Comparison of ENCODE assay signal across 9 cellular contexts in the genomic region with DNA sequence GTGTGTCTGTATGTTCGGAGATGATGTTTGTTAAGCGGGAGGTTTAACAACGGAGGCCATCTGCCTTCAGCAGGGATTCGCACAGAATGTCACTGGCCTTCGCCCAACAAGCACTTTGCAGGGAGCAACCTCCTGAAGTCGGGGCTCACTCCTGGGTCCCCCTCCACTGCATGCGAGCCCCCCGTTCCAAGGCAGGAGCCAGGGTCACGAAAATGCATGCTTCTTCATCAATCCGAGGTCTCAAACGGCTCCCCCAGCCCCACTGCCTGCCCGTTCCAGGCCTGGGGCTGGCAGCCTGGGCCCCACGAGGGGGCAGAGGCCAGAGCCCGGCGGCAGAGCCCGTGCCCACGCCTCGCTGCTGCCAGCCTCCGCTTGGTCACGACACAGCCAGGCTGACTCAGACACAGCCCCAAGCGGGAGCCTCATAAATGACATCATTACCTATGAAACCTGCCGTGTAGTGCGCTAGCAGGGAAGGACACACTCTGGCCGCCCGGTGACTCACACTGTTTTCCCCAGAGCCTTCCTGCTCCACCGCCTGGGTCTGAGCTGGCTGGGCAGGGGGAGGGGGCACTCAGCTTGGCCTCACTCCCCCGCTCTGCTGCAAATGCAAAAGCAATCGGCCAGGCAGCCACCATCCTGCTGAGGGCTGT.
DNase-seq lines count a peak whose midpoint lies in the region; ATAC-seq and TF ChIP-seq lines count a peak whose summit lies in the region.
"Had no signal": no experiment of that assay in that cellular context is flagged by ENCODE, and none has a peak within 500 bp of the region (broad histone marks: within the 10 kb centered on the region; RNA-seq: fewer than 3 reads in every experiment).

No MANE protein-coding gene starts in this region.

- TF ChIP-seq CTCF in body of pancreas (IDR thresholded peaks at IDR 0.05), result no peak
- TF ChIP-seq CTCF in transverse colon (IDR thresholded peaks at IDR 0.05), result peak in 1 of 5 experiments; percentile 16

- WGBS in body of pancreas, 2 donors, result 73 to 75% methylated on average over 15 to 27 of the region's 28 CpGs
- WGBS in transverse colon (ENCODE audit: low coverage in 1 of 2), 2 donors, result 36% methylated on average over 23 of the region's 28 CpGs; no CpG with 5 or more reads in 1 of the 2 donors

- H3K27ac ChIP-seq in body of pancreas (no peak overlapping the region), transverse colon (no peak overlapping the region)
- H3K27ac ChIP-seq: parathyroid adenoma had no signal

- H3K27me3 ChIP-seq in body of pancreas (peaks cover 0 to 8% of the 10 kb centered on the region in 2 donors), transverse colon (peaks cover 27% of the 10 kb centered on the region)

- ATAC-seq in GM18517 (IDR thresholded peaks at IDR 0.05; ENCODE audit: unreplicated experiment) (peak; percentile 78), HG03039 (IDR thresholded peaks at IDR 0.05; ENCODE audit: unreplicated experiment) (peak; percentile 86), body of pancreas (peak; percentile 37)

- DNase-seq in COLO829 (ENCODE audit: low spot score) (peak; percentile 84), NCI-H2196 (lab: John Stamatoyannopoulos, UW; ENCODE audit: unreplicated experiment) (peak; percentile 23), body of pancreas (peak in 3 of 4 donors; percentile 54 to 60 (median 59)), kidney tubule cell (ENCODE audit: low spot score) (peak; percentile 99), transverse colon (peak; percentile 81)
- DNase-seq in central memory CD4-positive, alpha-beta T cell, result no peak

- H3K36me3 ChIP-seq in body of pancreas (replicated peaks in 1 of 2; ENCODE audit: insufficient read depth in 1 of 2, low read depth in 2 of 2), result peaks cover 0 to 1% of the 10 kb centered on the region in 2 donors
- H3K36me3 ChIP-seq in transverse colon, result no peaks in the 10 kb centered on the region

- H3K9me3 ChIP-seq in body of pancreas, result no peaks in the 10 kb centered on the region
- H3K9me3 ChIP-seq in transverse colon, result no peaks in the 10 kb centered on the region

- TF ChIP-seq POLR2A in body of pancreas (IDR thresholded peaks at IDR 0.05) (no peak), transverse colon (IDR thresholded peaks at IDR 0.05) (no peak)

- H3K4me3 ChIP-seq in body of pancreas (no peak overlapping the region), transverse colon (no peak overlapping the region)

- H3K4me1 ChIP-seq in body of pancreas, result peaks cover 14% of the 10 kb centered on the region
- H3K4me1 ChIP-seq in transverse colon, result peaks cover 0 to 13% (median 0%) of the 10 kb centered on the region in 4 donors
- H3K4me1 ChIP-seq: parathyroid adenoma had no signal

- intact Hi-C loops in body of pancreas (cut with DNase I) (no loop called here), transverse colon (cut with DNase I; ENCODE audit: low total_unique reads) (no loop called here)

- in situ Hi-C loops in transverse colon (cut with MboI; ENCODE audit: low pct_ligation_motif_present in 1 of 4, low pct_unique_long_range_greater_than_20kb in 1 of 4, low sequenced_read_pairs in 3 of 4), result no loop called here

- TF ChIP-seq EP300 in transverse colon (IDR thresholded peaks at IDR 0.05; ENCODE audit: low read depth), result no peak
